Comparison of ENCODE assay signal across 8 cellular contexts in the genomic region with DNA sequence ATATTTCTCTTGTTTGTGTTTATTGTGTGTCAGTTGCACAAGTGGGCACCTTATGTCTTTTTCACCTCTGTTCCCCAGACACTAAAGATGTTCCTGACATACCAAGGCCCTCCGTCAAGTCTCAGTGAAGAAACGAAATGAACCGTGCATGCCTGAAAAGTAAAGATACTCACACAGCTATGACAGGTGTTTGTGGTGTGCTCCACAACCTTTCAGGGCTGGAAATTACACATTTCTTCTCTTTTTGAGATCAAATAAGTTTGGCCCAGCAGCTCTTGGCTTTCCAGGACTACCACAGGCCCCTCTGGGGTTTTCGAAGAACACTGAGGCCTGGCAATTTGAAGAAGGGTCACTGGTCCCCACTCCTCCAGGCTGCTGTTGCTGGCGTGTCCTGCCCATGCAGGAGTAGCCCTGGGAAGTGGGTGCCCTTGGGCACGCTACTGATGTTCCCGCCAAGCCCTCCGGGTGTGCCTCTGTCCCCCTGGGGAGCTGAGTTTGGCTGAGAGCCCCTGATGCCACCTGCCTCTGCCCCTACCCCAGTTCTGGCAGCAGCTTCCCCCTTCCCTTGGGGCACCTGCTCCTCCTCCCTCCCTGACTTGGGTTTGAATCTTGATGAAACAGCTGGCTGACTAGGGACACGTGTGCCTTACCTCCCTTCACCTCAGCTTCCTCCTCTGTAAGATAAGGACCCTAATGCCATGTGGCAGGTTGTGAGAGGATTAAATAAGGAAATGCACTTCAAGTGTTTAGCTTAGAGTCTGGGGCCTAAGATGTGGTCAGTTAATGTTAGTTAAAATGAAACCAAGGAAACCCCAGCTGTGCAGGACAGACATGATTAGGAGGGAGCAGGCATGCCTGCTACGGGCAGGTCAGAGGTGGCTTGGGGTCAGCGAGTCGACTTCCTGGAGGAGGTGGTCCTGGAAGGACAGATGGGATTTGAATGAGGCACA. TPM values are rescaled to one million over a fixed set of nuclear protein-coding genes. Genes with fewer than 3 reads are reported as not detected.
DNase-seq lines count a peak whose midpoint lies in the region; ATAC-seq, FAIRE-seq and TF ChIP-seq lines count a peak whose summit lies in the region.

No MANE protein-coding gene starts in this region.

- CTCF ChIA-PET in CD8-positive, alpha-beta memory T cell (lab: Charles Lee) = interaction anchor here (0.6 to 14.8 kb wide), 4 partner anchors 72 to 173 kb away, joined by 3 to 184 read pairs (median 3); no protein-coding TSS in a partner anchor

- peak overlapping the region in 1 of 7 donors; percentile 45 for H3K4me3 Mint-ChIP-seq in CD8-positive, alpha-beta memory T cell

- 69% methylated on average over 9 of the region's 12 CpGs for WGBS in esophagus muscularis mucosa

- H3K27me3 Mint-ChIP-seq in CD8-positive, alpha-beta memory T cell = peaks cover under 1 to 3% of the 10 kb centered on the region in 2 donors

- no peak for TF ChIP-seq EP300 in esophagus muscularis mucosa (IDR thresholded peaks at IDR 0.05)

- no peak for DNase-seq in CD8-positive, alpha-beta memory T cell
- peak; percentile 86 for DNase-seq in MV-4-11 (lab: John Stamatoyannopoulos, UW)
- DNase-seq in esophagus muscularis mucosa (ENCODE audit: extremely low spot score) = peak; percentile 64
- DNase-seq in urothelium cell line (ENCODE audit: low spot score) = no peak
- no peak for DNase-seq in GM03348 (ENCODE audit: low spot score)
- DNase-seq in ureter (ENCODE audit: low spot score) = no peak
- no peak for DNase-seq in retina

- peak overlapping the region in 6 of 8 donors; percentile 31 to 88 (median 42) for H3K27ac Mint-ChIP-seq in CD8-positive, alpha-beta memory T cell

- no peak for TF ChIP-seq CTCF in esophagus muscularis mucosa (IDR thresholded peaks at IDR 0.05)

- H3K9me3 Mint-ChIP-seq in CD8-positive, alpha-beta memory T cell = no peaks in the 10 kb centered on the region

- H3K4me3 ChIP-seq in CD8-positive, alpha-beta memory T cell (ENCODE audit: low read length) = no peak overlapping the region
- no peak overlapping the region for H3K4me3 ChIP-seq in esophagus muscularis mucosa

- FAIRE-seq in urothelium cell line (lab: Jason Lieb, UNC) = no peak

- no peak for TF ChIP-seq POLR2A in esophagus muscularis mucosa (IDR thresholded peaks at IDR 0.05; ENCODE audit: low read depth)

- H3K4me1 ChIP-seq in CD8-positive, alpha-beta memory T cell (ENCODE audit: insufficient read depth, low read length) = peaks cover 19% of the 10 kb centered on the region
- peaks cover 4 to 14% (median 8%) of the 10 kb centered on the region in 4 donors for H3K4me1 ChIP-seq in esophagus muscularis mucosa

- no peaks in the 10 kb centered on the region for H3K27me3 ChIP-seq in CD8-positive, alpha-beta memory T cell (ENCODE audit: insufficient read depth, low read length, poor library complexity, severe bottlenecking)
- H3K27me3 ChIP-seq in esophagus muscularis mucosa = peaks cover 0 to 27% (median 0%) of the 10 kb centered on the region in 4 donors

- peak; percentile 70 for ATAC-seq in GM21381 (IDR thresholded peaks at IDR 0.05; ENCODE audit: unreplicated experiment)

- H3K9me3 ChIP-seq in CD8-positive, alpha-beta memory T cell (ENCODE audit: low read length) = no peaks in the 10 kb centered on the region
- H3K9me3 ChIP-seq in esophagus muscularis mucosa = no peaks in the 10 kb centered on the region

- no peaks in the 10 kb centered on the region for H3K36me3 Mint-ChIP-seq in CD8-positive, alpha-beta memory T cell

- no peaks in the 10 kb centered on the region for H3K36me3 ChIP-seq in CD8-positive, alpha-beta memory T cell (ENCODE audit: insufficient read depth, low read length)
- H3K36me3 ChIP-seq in esophagus muscularis mucosa = no peaks in the 10 kb centered on the region

- no peak overlapping the region for H3K27ac ChIP-seq in CD8-positive, alpha-beta memory T cell (ENCODE audit: low read depth, low read length)
- H3K27ac ChIP-seq in esophagus muscularis mucosa (replicated peaks in 1 of 4) = no peak overlapping the region

- POLR2A ChIA-PET in CD8-positive, alpha-beta memory T cell (lab: Charles Lee) = no interaction called here

- intact Hi-C loops in esophagus muscularis mucosa (cut with DNase I) = no loop called here

- peaks cover 10 to 23% (median 17%) of the 10 kb centered on the region in 3 donors for H3K4me1 Mint-ChIP-seq in CD8-positive, alpha-beta memory T cell

RNA-seq across cellular contexts. Expression of gene GADD45G, which starts 49.1 kb away (rescaled TPM):
- 1 to 10 TPM; 2.6 to 3.4 TPM for total RNA-seq in CD8-positive, alpha-beta memory T cell
- 0.62 TPM for polyA plus RNA-seq in CD8-positive, alpha-beta memory T cell
- total RNA-seq in esophagus muscularis mucosa (100 to 1,000 TPM in 2 of 4 donors, 10 to 100 TPM in 2; 44.0 to 136 (median 103) TPM), ureter (6.2 TPM)

RNA-seq across cellular contexts. Expression of gene SEMA4D, which starts 57.8 kb away (rescaled TPM):
- 100 to 1,000 TPM; 238 to 243 TPM for total RNA-seq in CD8-positive, alpha-beta memory T cell
- polyA plus RNA-seq in CD8-positive, alpha-beta memory T cell = 227 TPM
- total RNA-seq in esophagus muscularis mucosa = 10 to 100 TPM in 3 of 4 donors, 1 to 10 TPM in 1; 7.9 to 14.1 (median 10.6) TPM
- 54.3 TPM for total RNA-seq in ureter

Comparison
In these comparisons a context has a peak if more than half of its experiments do, and no peak if none do; other contexts are left out.
1. DNase-seq: peak in MV-4-11 (single experiment) and esophagus muscularis mucosa (single experiment); none in CD8-positive, alpha-beta memory T cell (0 of 5), urothelium cell line (single experiment), GM03348 (single experiment), ureter (single experiment) and retina (single experiment).